In the genomic region with DNA sequence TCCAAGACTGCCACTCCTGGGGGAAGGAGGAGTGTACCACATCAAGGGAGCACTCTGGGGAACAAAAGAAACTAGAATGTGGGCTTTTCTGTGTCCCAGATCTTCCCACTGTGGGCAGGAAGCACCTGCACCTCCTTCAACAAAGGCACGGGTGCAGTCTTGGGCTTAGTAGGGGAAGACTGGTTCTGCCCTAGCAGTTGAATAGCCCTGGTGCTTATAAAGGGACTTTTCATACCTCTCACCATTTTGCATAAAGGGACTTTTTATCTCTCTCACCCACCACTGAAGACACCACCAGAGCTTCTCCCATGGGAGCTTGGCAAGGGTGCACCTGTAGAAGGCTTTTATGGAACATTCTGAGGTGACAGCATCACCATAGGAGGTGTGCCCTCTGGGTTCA, we compare ENCODE assay signal across 12 cellular contexts.
DNase-seq lines count a peak whose midpoint lies in the region; ATAC-seq and TF ChIP-seq lines count a peak whose summit lies in the region.
"Had no signal": no experiment of that assay in that cellular context is flagged by ENCODE, and none has a peak within 500 bp of the region (broad histone marks: within the 10 kb centered on the region; RNA-seq: fewer than 3 reads in every experiment).

No MANE protein-coding gene starts in this region.

- peak overlapping the region; percentile 78 for H3K27ac Mint-ChIP-seq in activated B cell treated with CpG ODN at 0.5 μM for 24 hours
- no peak overlapping the region for H3K27ac Mint-ChIP-seq in activated T-cell treated with anti-CD3 and anti-CD28 coated beads, Interleukin-2, amount 50 U/mL, for 24 hours

- CTCF ChIA-PET in activated B cell treated with CpG ODN at 0.5 μM for 24 hours (lab: Charles Lee): interaction anchor here (0.6 to 4.7 kb wide), 20 partner anchors 10 to 368 kb away, joined by 3 to 33 read pairs (median 4); a partner anchor contains a TSS

- intact Hi-C loops in activated B cell treated with CpG ODN at 0.5 μM for 24 hours (cut with micrococcal nuclease): loop anchor here (1.0 to 5.0 kb wide), 11 partner anchors 15 to 811 kb away; no protein-coding TSS in a partner anchor

- peak; percentile 65 for ATAC-seq in GM18861 (IDR thresholded peaks at IDR 0.05; ENCODE audit: unreplicated experiment)
- ATAC-seq in GM21447 (IDR thresholded peaks at IDR 0.05; ENCODE audit: unreplicated experiment): peak; percentile 84
- ATAC-seq in HG03045 (IDR thresholded peaks at IDR 0.05; ENCODE audit: unreplicated experiment): peak; percentile 66
- peak; percentile 89 for ATAC-seq in activated B cell treated with CpG ODN at 0.5 μM for 24 hours (ENCODE audit: low read depth)
- ATAC-seq: left ventricle myocardium superior had no signal

- peak overlapping the region; percentile 58 for H3K4me3 Mint-ChIP-seq in activated B cell treated with CpG ODN at 0.5 μM for 24 hours
- no peak overlapping the region for H3K4me3 Mint-ChIP-seq in activated T-cell treated with anti-CD3 and anti-CD28 coated beads, Interleukin-2, amount 50 U/mL, for 24 hours

- TF ChIP-seq CTCF in activated B cell treated with CpG ODN at 0.5 μM for 24 hours (IDR thresholded peaks at IDR 0.05): no peak

- DNase-seq in activated B cell treated with CpG ODN at 0.5 μM for 24 hours (peak; percentile 42), GM19238 (ENCODE audit: insufficient read length, low spot score) (no peak)
- no peak for DNase-seq in effector CD8-positive, alpha-beta T cell (lab: John Stamatoyannopoulos, UW)
- DNase-seq in activated CD4-positive, alpha-beta T cell treated with anti-CD3 and anti-CD28 coated beads, Interleukin-2, amount 50 U/mL, for 48 hours: no peak
- DNase-seq in activated T-cell treated with anti-CD3 and anti-CD28 coated beads, Interleukin-2, amount 50 U/mL, for 24 hours: no peak
- DNase-seq: activated T-cell treated with anti-CD3 and anti-CD28 coated beads for 4 hours; left ventricle myocardium superior; NCI-H226; stimulated activated CD8-positive, alpha-beta memory T cell treated with anti-CD3 and anti-CD28 coated beads, Interleukin-4, amount 100 ng/mL, for 48 hours had no signal

- peaks cover 41% of the 10 kb centered on the region for H3K4me1 Mint-ChIP-seq in activated B cell treated with CpG ODN at 0.5 μM for 24 hours
- H3K4me1 Mint-ChIP-seq in activated T-cell treated with anti-CD3 and anti-CD28 coated beads, Interleukin-2, amount 50 U/mL, for 24 hours (ENCODE audit: low read depth): no peaks in the 10 kb centered on the region

- POLR2A ChIA-PET in activated B cell treated with CpG ODN at 0.5 μM for 24 hours (lab: Charles Lee): interaction anchor here (0.6 to 3.4 kb wide), 13 partner anchors 14 to 378 kb away, joined by 3 to 24 read pairs (median 7); a partner anchor contains a TSS

- H3K27me3 Mint-ChIP-seq in activated B cell treated with CpG ODN at 0.5 μM for 24 hours: peaks cover 5% of the 10 kb centered on the region
- peaks cover 49% of the 10 kb centered on the region for H3K27me3 Mint-ChIP-seq in activated T-cell treated with anti-CD3 and anti-CD28 coated beads, Interleukin-2, amount 50 U/mL, for 24 hours

- H3K9me3 Mint-ChIP-seq in activated B cell treated with CpG ODN at 0.5 μM for 24 hours: peaks cover 2% of the 10 kb centered on the region
- H3K9me3 Mint-ChIP-seq in activated T-cell treated with anti-CD3 and anti-CD28 coated beads, Interleukin-2, amount 50 U/mL, for 24 hours: peaks cover 11% of the 10 kb centered on the region

- H3K36me3 Mint-ChIP-seq in activated B cell treated with CpG ODN at 0.5 μM for 24 hours (ENCODE audit: low read depth): no peaks in the 10 kb centered on the region
- no peaks in the 10 kb centered on the region for H3K36me3 Mint-ChIP-seq in activated T-cell treated with anti-CD3 and anti-CD28 coated beads, Interleukin-2, amount 50 U/mL, for 24 hours (ENCODE audit: low read depth)
